Comparison of ENCODE assay signal across 1 cellular context in genomic region chr15:32492768-32493167, GRCh38. TPM values are rescaled to one million over a fixed set of nuclear protein-coding genes. Genes with fewer than 3 reads are reported as not detected.
"Had no signal": no experiment of that assay in that cellular context is flagged by ENCODE, and none has a peak within 500 bp of the region (broad histone marks: within the 10 kb centered on the region; RNA-seq: fewer than 3 reads in every experiment).

No MANE protein-coding gene starts in this region.

RNA-seq across cellular contexts. Expression of gene GOLGA8O, which starts 37.3 kb away (rescaled TPM):
- total RNA-seq: G401 had no signal
